Comparison of ENCODE assay signal across 15 cellular contexts in genomic region chr15:64731807-64732151, GRCh38. TPM values are rescaled to one million over a fixed set of nuclear protein-coding genes. Genes with fewer than 3 reads are reported as not detected.
DNase-seq lines count a peak whose midpoint lies in the region; ATAC-seq and TF ChIP-seq lines count a peak whose summit lies in the region.
"Had no signal": no experiment of that assay in that cellular context is flagged by ENCODE, and none has a peak within 500 bp of the region (broad histone marks: within the 10 kb centered on the region; RNA-seq: fewer than 3 reads in every experiment).

No MANE protein-coding gene starts in this region.

- no peaks in the 10 kb centered on the region for H3K27me3 ChIP-seq in KMS-11 (ENCODE audit: insufficient read depth, low read depth)
- H3K27me3 ChIP-seq: ovary had no signal

- peaks cover 7% of the 10 kb centered on the region for H3K4me1 ChIP-seq in KMS-11 (ENCODE audit: low read depth, poor library complexity, severe bottlenecking)

- TF ChIP-seq CTCF in KMS-11 (conservative IDR thresholded peaks at IDR 0.05; ENCODE audit: low read depth, low read length), result no peak
- no peak for TF ChIP-seq CTCF in neural crest cell (conservative IDR thresholded peaks at IDR 0.05)

- no peaks in the 10 kb centered on the region for H3K36me3 Mint-ChIP-seq in effector memory CD8-positive, alpha-beta T cell (ENCODE audit: insufficient read depth)
- no peaks in the 10 kb centered on the region for H3K36me3 Mint-ChIP-seq in neural crest cell (ENCODE audit: low read depth)
- H3K36me3 Mint-ChIP-seq in activated T-cell treated with anti-CD3 and anti-CD28 coated beads, Interleukin-2, amount 50 U/mL, for 72 hours (ENCODE audit: insufficient read depth in 2 of 2), result no peaks in the 10 kb centered on the region
- H3K36me3 Mint-ChIP-seq: natural killer cell treated with Interleukin-12 subunit alpha and Interleukin-12 subunit beta and Interleukin-15 and Interleukin-18, amount 100 ng/mL, for 72 hours had no signal

- no peak overlapping the region; the same call in 1 of the 2 replicates for H3K4me2 ChIP-seq in KMS-11

- H4K20me1 ChIP-seq in KMS-11 (ENCODE audit: insufficient read depth), result no peaks in the 10 kb centered on the region

- H3K9me3 Mint-ChIP-seq in effector memory CD8-positive, alpha-beta T cell, result no peaks in the 10 kb centered on the region
- H3K9me3 Mint-ChIP-seq in neural crest cell, result no peaks in the 10 kb centered on the region
- H3K9me3 Mint-ChIP-seq in activated T-cell treated with anti-CD3 and anti-CD28 coated beads, Interleukin-2, amount 50 U/mL, for 72 hours, result no peaks in the 10 kb centered on the region
- H3K9me3 Mint-ChIP-seq: activated naive CD8-positive, alpha-beta T cell treated with anti-CD3 and anti-CD28 coated beads, Interleukin-2, amount 50 U/mL, for 24 hours; natural killer cell treated with Interleukin-12 subunit alpha and Interleukin-12 subunit beta and Interleukin-15 and Interleukin-18, amount 100 ng/mL, for 72 hours had no signal

- H3K4me3 ChIP-seq in KMS-11 (IDR thresholded peaks at IDR 0.05; ENCODE audit: insufficient read depth, low read depth, low read length), result no peak overlapping the region
- H3K4me3 ChIP-seq: lung, mucosa of descending colon, ovary, spleen had no signal

- no peak for ATAC-seq in effector memory CD8-positive, alpha-beta T cell (replicated peaks)
- ATAC-seq in activated T-cell treated with anti-CD3 and anti-CD28 coated beads, Interleukin-2, amount 50 U/mL, for 72 hours (replicated peaks in 1 of 2), result no peak
- ATAC-seq in GM19395 (IDR thresholded peaks at IDR 0.05; ENCODE audit: unreplicated experiment), result no peak

- no peak overlapping the region for H3K4me3 Mint-ChIP-seq in effector memory CD8-positive, alpha-beta T cell
- H3K4me3 Mint-ChIP-seq in neural crest cell, result no peak overlapping the region
- H3K4me3 Mint-ChIP-seq in activated T-cell treated with anti-CD3 and anti-CD28 coated beads, Interleukin-2, amount 50 U/mL, for 72 hours, result no peak overlapping the region
- H3K4me3 Mint-ChIP-seq: activated naive CD8-positive, alpha-beta T cell treated with anti-CD3 and anti-CD28 coated beads, Interleukin-2, amount 50 U/mL, for 24 hours; natural killer cell treated with Interleukin-12 subunit alpha and Interleukin-12 subunit beta and Interleukin-15 and Interleukin-18, amount 100 ng/mL, for 72 hours had no signal

- DNase-seq in ELF-1 (ENCODE audit: low read depth, low spot score), result peak; percentile 56
- no peak for DNase-seq in effector memory CD8-positive, alpha-beta T cell
- no peak for DNase-seq in neural crest cell (ENCODE audit: low read depth, low spot score)
- no peak for DNase-seq in NCI-H510A (lab: John Stamatoyannopoulos, UW)
- DNase-seq in activated T-cell treated with anti-CD3 and anti-CD28 coated beads, Interleukin-2, amount 50 U/mL, for 72 hours, result no peak
- DNase-seq in DMS153 (lab: John Stamatoyannopoulos, UW), result no peak

- no peaks in the 10 kb centered on the region for H3K36me3 ChIP-seq in KMS-11 (ENCODE audit: insufficient read depth)
- H3K36me3 ChIP-seq: ovary, spleen had no signal

- H3K4me1 Mint-ChIP-seq in effector memory CD8-positive, alpha-beta T cell (ENCODE audit: low read depth in 2 of 2), result peaks cover 8 to 9% of the 10 kb centered on the region in 2 donors
- H3K4me1 Mint-ChIP-seq in neural crest cell, result peaks cover 30% of the 10 kb centered on the region
- peaks cover 12% of the 10 kb centered on the region for H3K4me1 Mint-ChIP-seq in activated T-cell treated with anti-CD3 and anti-CD28 coated beads, Interleukin-2, amount 50 U/mL, for 72 hours (ENCODE audit: low read depth)

- peaks cover 0 to 5% of the 10 kb centered on the region in 2 donors for H3K27me3 Mint-ChIP-seq in effector memory CD8-positive, alpha-beta T cell
- no peaks in the 10 kb centered on the region for H3K27me3 Mint-ChIP-seq in neural crest cell (ENCODE audit: low read depth)
- H3K27me3 Mint-ChIP-seq in activated T-cell treated with anti-CD3 and anti-CD28 coated beads, Interleukin-2, amount 50 U/mL, for 72 hours (ENCODE audit: low read depth), result peaks cover 5% of the 10 kb centered on the region

- no peak overlapping the region for H3K27ac ChIP-seq in KMS-11
- H3K27ac ChIP-seq: ovary, spleen had no signal

- no peaks in the 10 kb centered on the region for H3K79me2 ChIP-seq in KMS-11 (ENCODE audit: insufficient read depth, low read depth)

- H3K27ac Mint-ChIP-seq in effector memory CD8-positive, alpha-beta T cell, result peak overlapping the region; percentile 21 to 49
- peak overlapping the region; percentile 79 for H3K27ac Mint-ChIP-seq in neural crest cell (ENCODE audit: unreplicated experiment)
- no peak overlapping the region for H3K27ac Mint-ChIP-seq in activated T-cell treated with anti-CD3 and anti-CD28 coated beads, Interleukin-2, amount 50 U/mL, for 72 hours
- H3K27ac Mint-ChIP-seq: activated naive CD8-positive, alpha-beta T cell treated with anti-CD3 and anti-CD28 coated beads, Interleukin-2, amount 50 U/mL, for 24 hours had no signal

- 0 out of 2 replicates have a peak overlapping the region, but pooled peaks have one; percentile 21 for H2AFZ ChIP-seq in KMS-11 (ENCODE audit: low read depth)

- no peak overlapping the region for H3K9ac ChIP-seq in KMS-11

RNA-seq across cellular contexts. Expression of gene RBPMS2, which starts 43.6 kb away (rescaled TPM):
- total RNA-seq in neural crest cell, result 40.3 and 40.5 TPM in 2 replicates
- under 1 TPM in 1 of 2 donors, not detected in 1; 0.14 TPM for total RNA-seq in activated T-cell treated with anti-CD3 and anti-CD28 coated beads, Interleukin-2, amount 50 U/mL, for 72 hours
- total RNA-seq: dermis blood vessel endothelial cell had no signal

Comparison
In these comparisons a context has a peak if more than half of its experiments do, and no peak if none do; other contexts are left out.
1. RNA of gene RBPMS2, which starts 43.6 kb away (total RNA-seq): 40.3 to 40.5 TPM in neural crest cell; 0.14 TPM in activated T-cell treated with anti-CD3 and anti-CD28 coated beads, Interleukin-2, amount 50 U/mL, for 72 hours; every median in the first group is over 10 times any median in the second.